34 cellular contexts compared by ENCODE assay signal in genomic region chr6:96211341-96211740, GRCh38.
"Had no signal": no experiment of that assay in that cellular context is flagged by ENCODE, and none has a peak within 500 bp of the region (broad histone marks: within the 10 kb centered on the region; RNA-seq: fewer than 3 reads in every experiment).

No MANE protein-coding gene starts in this region.

- ATAC-seq: activated CD4-positive, CD25-positive, alpha-beta regulatory T cell treated with anti-CD3 and anti-CD28 coated beads, Interleukin-2, amount 50 U/mL, for 24 hours; activated CD8-positive, alpha-beta T cell treated with anti-CD3 and anti-CD28 coated beads for 36 hours; activated naive CD8-positive, alpha-beta T cell treated with anti-CD3 and anti-CD28 coated beads, Interleukin-2, amount 50 U/mL, for 24 hours; body of pancreas; effector memory CD8-positive, alpha-beta T cell; foreskin keratinocyte; gastrocnemius medialis; T-cell had no signal

- H3K9me3 Mint-ChIP-seq: activated B cell treated with CpG ODN at 0.5 μM for 24 hours; activated CD8-positive, alpha-beta T cell treated with anti-CD3 and anti-CD28 coated beads for 36 hours; activated naive CD4-positive, alpha-beta T cell treated with anti-CD3 and anti-CD28 coated beads for 36 hours; activated naive CD4-positive, alpha-beta T cell treated with anti-CD3 and anti-CD28 coated beads, Interleukin-2, amount 50 U/mL, for 24 hours; activated naive CD8-positive, alpha-beta T cell treated with anti-CD3 and anti-CD28 coated beads for 36 hours; activated naive CD8-positive, alpha-beta T cell treated with anti-CD3 and anti-CD28 coated beads, Interleukin-2, amount 50 U/mL, for 24 hours; activated T-helper 1 cell treated with anti-CD3 and anti-CD28 coated beads, Interleukin-12 subunit alpha, Interleukin-12 subunit beta, Interleukin-2, Interleukin-4 antibody, amounts not matched to agents 30 ng/mL and 10 ng/mL and 1 ng/mL, durations not matched to agents 14 hours and 24 hours and 36 hours; activated T-helper 2 cell treated with anti-CD3 and anti-CD28 coated beads, Interferon-gamma antibody, Interleukin-2, Interleukin-4, amounts not matched to agents 10 μg/mL and 5 μg/mL and 100 μg/mL, durations not matched to agents 14 hours and 24 hours and 36 hours; effector memory CD8-positive, alpha-beta T cell; T-cell; T-helper 1 cell treated with Interleukin-12 subunit alpha and Interleukin-12 subunit beta and Interleukin-4 antibody, amounts not matched to agents 30 μg/mL and 1 μg/mL, for 36 hours; T-helper 2 cell treated with Interferon-gamma antibody and Interleukin-4, amounts not matched to agents 5 μg/mL and 100 μg/mL, for 36 hours had no signal

- H3K27ac Mint-ChIP-seq: activated B cell treated with CpG ODN at 0.5 μM for 24 hours; activated CD8-positive, alpha-beta T cell treated with anti-CD3 and anti-CD28 coated beads for 36 hours; activated naive CD4-positive, alpha-beta T cell treated with anti-CD3 and anti-CD28 coated beads for 36 hours; activated naive CD4-positive, alpha-beta T cell treated with anti-CD3 and anti-CD28 coated beads, Interleukin-2, amount 50 U/mL, for 24 hours; activated naive CD8-positive, alpha-beta T cell treated with anti-CD3 and anti-CD28 coated beads for 36 hours; activated naive CD8-positive, alpha-beta T cell treated with anti-CD3 and anti-CD28 coated beads, Interleukin-2, amount 50 U/mL, for 24 hours; activated T-helper 1 cell treated with anti-CD3 and anti-CD28 coated beads, Interleukin-12 subunit alpha, Interleukin-12 subunit beta, Interleukin-2, Interleukin-4 antibody, amounts not matched to agents 30 ng/mL and 10 ng/mL and 1 ng/mL, durations not matched to agents 14 hours and 24 hours and 36 hours; activated T-helper 2 cell treated with anti-CD3 and anti-CD28 coated beads, Interferon-gamma antibody, Interleukin-2, Interleukin-4, amounts not matched to agents 10 μg/mL and 5 μg/mL and 100 μg/mL, durations not matched to agents 14 hours and 24 hours and 36 hours; effector memory CD8-positive, alpha-beta T cell; T-cell; T-helper 1 cell treated with Interleukin-12 subunit alpha and Interleukin-12 subunit beta and Interleukin-4 antibody, amounts not matched to agents 30 μg/mL and 1 μg/mL, for 36 hours; T-helper 2 cell treated with Interferon-gamma antibody and Interleukin-4, amounts not matched to agents 5 μg/mL and 100 μg/mL, for 36 hours had no signal

- H3K36me3 Mint-ChIP-seq: activated naive CD4-positive, alpha-beta T cell treated with anti-CD3 and anti-CD28 coated beads, Interleukin-2, amount 50 U/mL, for 24 hours; activated naive CD8-positive, alpha-beta T cell treated with anti-CD3 and anti-CD28 coated beads for 36 hours; T-cell had no signal

- H3K27me3 Mint-ChIP-seq: activated B cell treated with CpG ODN at 0.5 μM for 24 hours; activated CD8-positive, alpha-beta T cell treated with anti-CD3 and anti-CD28 coated beads for 36 hours; activated naive CD4-positive, alpha-beta T cell treated with anti-CD3 and anti-CD28 coated beads, Interleukin-2, amount 50 U/mL, for 24 hours; activated naive CD8-positive, alpha-beta T cell treated with anti-CD3 and anti-CD28 coated beads for 36 hours; activated naive CD8-positive, alpha-beta T cell treated with anti-CD3 and anti-CD28 coated beads, Interleukin-2, amount 50 U/mL, for 24 hours; effector memory CD8-positive, alpha-beta T cell; T-cell had no signal

- H3K4me1 Mint-ChIP-seq: activated B cell treated with CpG ODN at 0.5 μM for 24 hours; activated naive CD4-positive, alpha-beta T cell treated with anti-CD3 and anti-CD28 coated beads, Interleukin-2, amount 50 U/mL, for 24 hours; activated naive CD8-positive, alpha-beta T cell treated with anti-CD3 and anti-CD28 coated beads for 36 hours; activated naive CD8-positive, alpha-beta T cell treated with anti-CD3 and anti-CD28 coated beads, Interleukin-2, amount 50 U/mL, for 24 hours; T-cell had no signal

- DNase-seq: activated B cell treated with CpG ODN at 0.5 μM for 24 hours; activated CD4-positive, alpha-beta T cell treated with anti-CD3 and anti-CD28 coated beads for 48 hours; activated CD4-positive, alpha-beta T cell treated with anti-CD3 and anti-CD28 coated beads, Interleukin-2, amount 50 U/mL, for 1 hour; activated CD4-positive, alpha-beta T cell treated with anti-CD3 and anti-CD28 coated beads, Interleukin-2, amount 50 U/mL, for 48 hours; activated CD8-positive, alpha-beta memory T cell treated with anti-CD3 and anti-CD28 coated beads for 24 hours; activated CD8-positive, alpha-beta T cell treated with anti-CD3 and anti-CD28 coated beads for 36 hours; activated effector memory CD4-positive, alpha-beta T cell treated with anti-CD3 and anti-CD28 coated beads, Interleukin-2, amount 50 U/mL, for 16 hours; activated naive CD4-positive, alpha-beta T cell treated with anti-CD3 and anti-CD28 coated beads for 36 hours; activated naive CD8-positive, alpha-beta T cell treated with anti-CD3 and anti-CD28 coated beads for 36 hours; activated naive CD8-positive, alpha-beta T cell treated with anti-CD3 and anti-CD28 coated beads, Interleukin-2, amount 50 U/mL, for 24 hours; activated T-cell treated with anti-CD3 and anti-CD28 coated beads, Interleukin-2, amount 50 U/mL, for 1 hour; activated T-cell treated with anti-CD3 and anti-CD28 coated beads, Interleukin-2, amount 50 U/mL, for 48 hours; adrenal gland; amygdala; aorta; body of pancreas; caudate nucleus; cortex of kidney; dermis blood vessel endothelial cell; effector CD4-positive, alpha-beta T cell; effector memory CD8-positive, alpha-beta T cell; erythroblast; foreskin keratinocyte; gastrocnemius medialis; T-cell; T1000; WERI-Rb-1 had no signal

- H3K4me3 Mint-ChIP-seq: activated B cell treated with CpG ODN at 0.5 μM for 24 hours; activated CD8-positive, alpha-beta T cell treated with anti-CD3 and anti-CD28 coated beads for 36 hours; activated naive CD4-positive, alpha-beta T cell treated with anti-CD3 and anti-CD28 coated beads for 36 hours; activated naive CD4-positive, alpha-beta T cell treated with anti-CD3 and anti-CD28 coated beads, Interleukin-2, amount 50 U/mL, for 24 hours; activated naive CD8-positive, alpha-beta T cell treated with anti-CD3 and anti-CD28 coated beads for 36 hours; activated naive CD8-positive, alpha-beta T cell treated with anti-CD3 and anti-CD28 coated beads, Interleukin-2, amount 50 U/mL, for 24 hours; activated T-helper 1 cell treated with anti-CD3 and anti-CD28 coated beads, Interleukin-12 subunit alpha, Interleukin-12 subunit beta, Interleukin-2, Interleukin-4 antibody, amounts not matched to agents 30 ng/mL and 10 ng/mL and 1 ng/mL, durations not matched to agents 14 hours and 24 hours and 36 hours; effector memory CD8-positive, alpha-beta T cell; T-cell; T-helper 1 cell treated with Interleukin-12 subunit alpha and Interleukin-12 subunit beta and Interleukin-4 antibody, amounts not matched to agents 30 μg/mL and 1 μg/mL, for 36 hours; T-helper 2 cell treated with Interferon-gamma antibody and Interleukin-4, amounts not matched to agents 5 μg/mL and 100 μg/mL, for 36 hours had no signal

- FAIRE-seq: colon had no signal
